In the genomic region with DNA sequence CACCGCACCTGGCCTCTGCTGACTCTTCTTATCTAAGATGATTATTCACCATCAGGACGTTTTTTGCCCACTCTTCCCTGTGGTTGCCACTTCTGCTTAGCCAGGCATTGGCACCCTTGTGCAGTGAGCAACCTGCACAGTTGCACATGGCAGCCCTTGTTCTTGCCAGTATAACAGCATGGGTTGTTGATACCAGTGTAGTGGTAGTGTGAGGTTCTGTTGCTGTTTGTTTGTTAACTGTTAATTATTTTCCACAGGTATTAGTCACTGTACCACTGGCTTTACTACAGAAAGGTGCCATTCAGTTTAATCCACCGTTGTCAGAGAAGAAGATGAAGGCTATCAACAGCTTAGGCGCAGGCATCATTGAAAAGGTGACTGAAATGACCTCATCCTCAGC, we compare ENCODE assay signal across 1 cellular context.
TF ChIP-seq lines count a peak whose summit lies in the region.

No MANE protein-coding gene starts in this region.

TF ChIP-seq in GM23338, 12 proteins besides CTCF, POLR2A, EP300 and RAD21 (continued from another document):
- TF ChIP-seq, protein P1, sequence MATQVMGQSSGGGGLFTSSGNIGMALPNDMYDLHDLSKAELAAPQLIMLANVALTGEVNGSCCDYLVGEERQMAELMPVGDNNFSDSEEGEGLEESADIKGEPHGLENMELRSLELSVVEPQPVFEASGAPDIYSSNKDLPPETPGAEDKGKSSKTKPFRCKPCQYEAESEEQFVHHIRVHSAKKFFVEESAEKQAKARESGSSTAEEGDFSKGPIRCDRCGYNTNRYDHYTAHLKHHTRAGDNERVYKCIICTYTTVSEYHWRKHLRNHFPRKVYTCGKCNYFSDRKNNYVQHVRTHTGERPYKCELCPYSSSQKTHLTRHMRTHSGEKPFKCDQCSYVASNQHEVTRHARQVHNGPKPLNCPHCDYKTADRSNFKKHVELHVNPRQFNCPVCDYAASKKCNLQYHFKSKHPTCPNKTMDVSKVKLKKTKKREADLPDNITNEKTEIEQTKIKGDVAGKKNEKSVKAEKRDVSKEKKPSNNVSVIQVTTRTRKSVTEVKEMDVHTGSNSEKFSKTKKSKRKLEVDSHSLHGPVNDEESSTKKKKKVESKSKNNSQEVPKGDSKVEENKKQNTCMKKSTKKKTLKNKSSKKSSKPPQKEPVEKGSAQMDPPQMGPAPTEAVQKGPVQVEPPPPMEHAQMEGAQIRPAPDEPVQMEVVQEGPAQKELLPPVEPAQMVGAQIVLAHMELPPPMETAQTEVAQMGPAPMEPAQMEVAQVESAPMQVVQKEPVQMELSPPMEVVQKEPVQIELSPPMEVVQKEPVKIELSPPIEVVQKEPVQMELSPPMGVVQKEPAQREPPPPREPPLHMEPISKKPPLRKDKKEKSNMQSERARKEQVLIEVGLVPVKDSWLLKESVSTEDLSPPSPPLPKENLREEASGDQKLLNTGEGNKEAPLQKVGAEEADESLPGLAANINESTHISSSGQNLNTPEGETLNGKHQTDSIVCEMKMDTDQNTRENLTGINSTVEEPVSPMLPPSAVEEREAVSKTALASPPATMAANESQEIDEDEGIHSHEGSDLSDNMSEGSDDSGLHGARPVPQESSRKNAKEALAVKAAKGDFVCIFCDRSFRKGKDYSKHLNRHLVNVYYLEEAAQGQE (IDR thresholded peaks at IDR 0.05; ENCODE audit: unreplicated experiment): no peak
- TF ChIP-seq EZH2 (IDR thresholded peaks at IDR 0.05; ENCODE audit: low read depth, unreplicated experiment) (no peak), CREB1 (CRISPR knock-in tag; IDR thresholded peaks at IDR 0.05; ENCODE audit: low read depth) (no peak), STAT1 (IDR thresholded peaks at IDR 0.05; ENCODE audit: unreplicated experiment) (no peak), ZNF114 (CRISPR knock-in tag; IDR thresholded peaks at IDR 0.05) (no peak), NANOG (IDR thresholded peaks at IDR 0.05; ENCODE audit: borderline replicate concordance) (no peak), ZNF462 (CRISPR knock-in tag; IDR thresholded peaks at IDR 0.05) (no peak), ZNF331 (CRISPR knock-in tag; IDR thresholded peaks at IDR 0.05; ENCODE audit: low read depth) (no peak)
